26 cellular contexts compared by ENCODE assay signal in genomic region chr16:73997340-73997711, GRCh38.
"Had no signal": no experiment of that assay in that cellular context is flagged by ENCODE, and none has a peak within 500 bp of the region (broad histone marks: within the 10 kb centered on the region; RNA-seq: fewer than 3 reads in every experiment).

No MANE protein-coding gene starts in this region.

- FAIRE-seq: pancreas, small intestine, urothelium cell line had no signal

- H3K4me1 ChIP-seq: heart left ventricle, pancreas, prostate gland, sigmoid colon, spleen, tibial nerve, upper lobe of right lung had no signal

- H3K4me3 ChIP-seq: heart left ventricle, left ventricle myocardium inferior, lung, pancreas, prostate gland, sigmoid colon, spleen, tibial nerve, upper lobe of right lung had no signal

- H3K36me3 Mint-ChIP-seq: mesothelial cell of epicardium; naive thymus-derived CD4-positive, alpha-beta T cell; natural killer cell treated with Interleukin-12 subunit alpha and Interleukin-12 subunit beta and Interleukin-15 and Interleukin-18, amount 100 ng/mL, for 72 hours; stimulated activated effector memory CD8-positive, alpha-beta T cell treated with anti-CD3 and anti-CD28 coated beads, Interleukin-12 subunit alpha, Interleukin-12 subunit beta, amount 100 ng/mL, for 72 hours had no signal

- H3K36me3 ChIP-seq: heart left ventricle, left ventricle myocardium inferior, pancreas, prostate gland, sigmoid colon, spleen, tibial nerve, upper lobe of right lung had no signal

- H3K27me3 Mint-ChIP-seq: naive thymus-derived CD4-positive, alpha-beta T cell; stimulated activated naive CD8-positive, alpha-beta T cell treated with anti-CD3 and anti-CD28 coated beads, Interleukin-15, amount 100 ng/mL, for 72 hours had no signal

- H3K27ac Mint-ChIP-seq: mesothelial cell of epicardium; naive thymus-derived CD4-positive, alpha-beta T cell; natural killer cell treated with Interleukin-12 subunit alpha and Interleukin-12 subunit beta and Interleukin-15 and Interleukin-18, amount 100 ng/mL, for 72 hours; stimulated activated effector memory CD8-positive, alpha-beta T cell treated with anti-CD3 and anti-CD28 coated beads, Interleukin-12 subunit alpha, Interleukin-12 subunit beta, amount 100 ng/mL, for 72 hours; stimulated activated naive CD8-positive, alpha-beta T cell treated with anti-CD3 and anti-CD28 coated beads, Interleukin-15, amount 100 ng/mL, for 72 hours had no signal

- H3K9me3 ChIP-seq: pancreas, prostate gland, upper lobe of right lung had no signal

- DNase-seq: heart left ventricle; islet precursor cell; left ventricle myocardium inferior; mesendoderm; naive thymus-derived CD4-positive, alpha-beta T cell; nucleus accumbens; pancreas; posterior cingulate gyrus; retina; right cardiac atrium; sigmoid colon; spleen; stimulated activated CD4-positive, alpha-beta T cell treated with anti-CD3 and anti-CD28 coated beads, Interleukin-4, amount 100 ng/mL, for 24 hours; stimulated activated naive CD4-positive, alpha-beta T cell; stimulated activated naive CD8-positive, alpha-beta T cell treated with anti-CD3 and anti-CD28 coated beads, Interleukin-15, amount 100 ng/mL, for 72 hours; substantia nigra; upper lobe of right lung had no signal

- H3K27me3 ChIP-seq: heart left ventricle, pancreas, sigmoid colon, spleen, tibial nerve, upper lobe of right lung had no signal

- H3K27ac ChIP-seq: heart left ventricle, left ventricle myocardium inferior, pancreas, prostate gland, sigmoid colon, spleen, tibial nerve, upper lobe of right lung had no signal

- H3K4me1 Mint-ChIP-seq: mesothelial cell of epicardium; naive thymus-derived CD4-positive, alpha-beta T cell; neural crest cell; stimulated activated effector memory CD8-positive, alpha-beta T cell treated with anti-CD3 and anti-CD28 coated beads, Interleukin-12 subunit alpha, Interleukin-12 subunit beta, amount 100 ng/mL, for 72 hours; stimulated activated naive CD8-positive, alpha-beta T cell treated with anti-CD3 and anti-CD28 coated beads, Interleukin-15, amount 100 ng/mL, for 72 hours had no signal

- H3K9me3 Mint-ChIP-seq: natural killer cell treated with Interleukin-12 subunit alpha and Interleukin-12 subunit beta and Interleukin-15 and Interleukin-18, amount 100 ng/mL, for 72 hours had no signal

- H3K4me3 Mint-ChIP-seq: mesothelial cell of epicardium; naive thymus-derived CD4-positive, alpha-beta T cell; natural killer cell treated with Interleukin-12 subunit alpha and Interleukin-12 subunit beta and Interleukin-15 and Interleukin-18, amount 100 ng/mL, for 72 hours; neural crest cell; stimulated activated effector memory CD8-positive, alpha-beta T cell treated with anti-CD3 and anti-CD28 coated beads, Interleukin-12 subunit alpha, Interleukin-12 subunit beta, amount 100 ng/mL, for 72 hours; stimulated activated naive CD8-positive, alpha-beta T cell treated with anti-CD3 and anti-CD28 coated beads, Interleukin-15, amount 100 ng/mL, for 72 hours had no signal

- ATAC-seq: heart left ventricle; naive thymus-derived CD4-positive, alpha-beta T cell; natural killer cell treated with Interleukin-12 subunit alpha and Interleukin-12 subunit beta and Interleukin-15 and Interleukin-18, amount 100 ng/mL, for 72 hours; right cardiac atrium; stimulated activated effector memory CD8-positive, alpha-beta T cell treated with anti-CD3 and anti-CD28 coated beads, Interleukin-12 subunit alpha, Interleukin-12 subunit beta, amount 100 ng/mL, for 72 hours; stimulated activated naive CD8-positive, alpha-beta T cell treated with anti-CD3 and anti-CD28 coated beads, Interleukin-15, amount 100 ng/mL, for 72 hours; upper lobe of right lung had no signal
